In the genomic region with DNA sequence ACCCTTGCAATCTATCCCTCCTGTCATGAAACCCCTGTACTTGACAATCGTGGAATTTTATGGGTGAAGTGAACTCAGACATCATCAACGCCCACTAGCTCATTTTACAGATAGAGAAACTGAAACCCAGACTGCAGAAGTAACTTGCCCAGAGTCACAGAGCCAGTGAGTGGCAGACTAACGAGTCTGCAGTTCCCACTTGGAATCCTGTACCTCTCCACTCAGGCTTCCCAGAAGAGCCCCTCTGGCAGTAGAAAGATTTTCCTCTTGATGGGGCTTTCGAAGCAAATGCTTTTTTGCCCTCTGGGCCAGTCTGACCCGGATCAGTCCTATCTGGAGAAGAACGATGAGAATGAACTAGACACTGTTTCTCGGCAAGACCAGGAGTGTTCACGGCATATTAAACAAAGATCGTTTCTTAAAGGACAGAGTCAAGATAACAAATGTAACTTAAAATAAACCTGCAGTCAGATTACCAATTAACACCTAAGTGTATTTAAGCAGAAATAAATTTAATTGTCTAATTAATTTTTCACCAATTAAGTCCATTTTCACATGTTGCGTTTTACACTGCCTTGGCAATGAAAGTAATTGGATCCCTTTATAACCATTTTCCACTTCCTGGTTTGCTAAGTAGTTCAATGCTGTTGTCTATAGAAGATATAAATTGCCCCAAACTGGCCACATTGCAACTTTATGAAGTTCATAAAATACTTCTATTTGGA, we compare ENCODE assay signal across 1 cellular context.
TF ChIP-seq lines count a peak whose summit lies in the region.

No MANE protein-coding gene starts in this region.

TF ChIP-seq in GM23338, 12 proteins besides CTCF, POLR2A, EP300 and RAD21 (continued from another document):
- TF ChIP-seq, protein P1, sequence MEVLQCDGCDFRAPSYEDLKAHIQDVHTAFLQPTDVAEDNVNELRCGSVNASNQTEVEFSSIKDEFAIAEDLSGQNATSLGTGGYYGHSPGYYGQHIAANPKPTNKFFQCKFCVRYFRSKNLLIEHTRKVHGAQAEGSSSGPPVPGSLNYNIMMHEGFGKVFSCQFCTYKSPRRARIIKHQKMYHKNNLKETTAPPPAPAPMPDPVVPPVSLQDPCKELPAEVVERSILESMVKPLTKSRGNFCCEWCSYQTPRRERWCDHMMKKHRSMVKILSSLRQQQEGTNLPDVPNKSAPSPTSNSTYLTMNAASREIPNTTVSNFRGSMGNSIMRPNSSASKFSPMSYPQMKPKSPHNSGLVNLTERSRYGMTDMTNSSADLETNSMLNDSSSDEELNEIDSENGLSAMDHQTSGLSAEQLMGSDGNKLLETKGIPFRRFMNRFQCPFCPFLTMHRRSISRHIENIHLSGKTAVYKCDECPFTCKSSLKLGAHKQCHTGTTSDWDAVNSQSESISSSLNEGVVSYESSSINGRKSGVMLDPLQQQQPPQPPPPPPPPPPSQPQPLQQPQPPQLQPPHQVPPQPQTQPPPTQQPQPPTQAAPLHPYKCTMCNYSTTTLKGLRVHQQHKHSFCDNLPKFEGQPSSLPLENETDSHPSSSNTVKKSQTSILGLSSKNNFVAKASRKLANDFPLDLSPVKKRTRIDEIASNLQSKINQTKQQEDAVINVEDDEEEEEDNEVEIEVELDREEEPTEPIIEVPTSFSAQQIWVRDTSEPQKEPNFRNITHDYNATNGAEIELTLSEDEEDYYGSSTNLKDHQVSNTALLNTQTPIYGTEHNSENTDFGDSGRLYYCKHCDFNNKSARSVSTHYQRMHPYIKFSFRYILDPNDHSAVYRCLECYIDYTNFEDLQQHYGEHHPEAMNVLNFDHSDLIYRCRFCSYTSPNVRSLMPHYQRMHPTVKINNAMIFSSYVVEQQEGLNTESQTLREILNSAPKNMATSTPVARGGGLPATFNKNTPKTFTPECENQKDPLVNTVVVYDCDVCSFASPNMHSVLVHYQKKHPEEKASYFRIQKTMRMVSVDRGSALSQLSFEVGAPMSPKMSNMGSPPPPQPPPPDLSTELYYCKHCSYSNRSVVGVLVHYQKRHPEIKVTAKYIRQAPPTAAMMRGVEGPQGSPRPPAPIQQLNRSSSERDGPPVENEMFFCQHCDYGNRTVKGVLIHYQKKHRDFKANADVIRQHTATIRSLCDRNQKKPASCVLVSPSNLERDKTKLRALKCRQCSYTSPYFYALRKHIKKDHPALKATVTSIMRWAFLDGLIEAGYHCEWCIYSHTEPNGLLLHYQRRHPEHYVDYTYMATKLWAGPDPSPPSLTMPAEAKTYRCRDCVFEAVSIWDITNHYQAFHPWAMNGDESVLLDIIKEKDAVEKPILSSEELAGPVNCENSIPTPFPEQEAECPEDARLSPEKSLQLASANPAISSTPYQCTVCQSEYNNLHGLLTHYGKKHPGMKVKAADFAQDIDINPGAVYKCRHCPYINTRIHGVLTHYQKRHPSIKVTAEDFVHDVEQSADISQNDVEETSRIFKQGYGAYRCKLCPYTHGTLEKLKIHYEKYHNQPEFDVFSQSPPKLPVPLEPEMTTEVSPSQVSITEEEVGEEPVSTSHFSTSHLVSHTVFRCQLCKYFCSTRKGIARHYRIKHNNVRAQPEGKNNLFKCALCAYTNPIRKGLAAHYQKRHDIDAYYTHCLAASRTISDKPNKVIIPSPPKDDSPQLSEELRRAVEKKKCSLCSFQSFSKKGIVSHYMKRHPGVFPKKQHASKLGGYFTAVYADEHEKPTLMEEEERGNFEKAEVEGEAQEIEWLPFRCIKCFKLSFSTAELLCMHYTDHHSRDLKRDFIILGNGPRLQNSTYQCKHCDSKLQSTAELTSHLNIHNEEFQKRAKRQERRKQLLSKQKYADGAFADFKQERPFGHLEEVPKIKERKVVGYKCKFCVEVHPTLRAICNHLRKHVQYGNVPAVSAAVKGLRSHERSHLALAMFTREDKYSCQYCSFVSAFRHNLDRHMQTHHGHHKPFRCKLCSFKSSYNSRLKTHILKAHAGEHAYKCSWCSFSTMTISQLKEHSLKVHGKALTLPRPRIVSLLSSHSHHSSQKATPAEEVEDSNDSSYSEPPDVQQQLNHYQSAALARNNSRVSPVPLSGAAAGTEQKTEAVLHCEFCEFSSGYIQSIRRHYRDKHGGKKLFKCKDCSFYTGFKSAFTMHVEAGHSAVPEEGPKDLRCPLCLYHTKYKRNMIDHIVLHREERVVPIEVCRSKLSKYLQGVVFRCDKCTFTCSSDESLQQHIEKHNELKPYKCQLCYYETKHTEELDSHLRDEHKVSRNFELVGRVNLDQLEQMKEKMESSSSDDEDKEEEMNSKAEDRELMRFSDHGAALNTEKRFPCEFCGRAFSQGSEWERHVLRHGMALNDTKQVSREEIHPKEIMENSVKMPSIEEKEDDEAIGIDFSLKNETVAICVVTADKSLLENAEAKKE (CRISPR knock-in tag; IDR thresholded peaks at IDR 0.05) = no peak
- no peak for TF ChIP-seq POLR2AphosphoS5 (IDR thresholded peaks at IDR 0.05; ENCODE audit: low read depth)
- TF ChIP-seq ZNF114 (CRISPR knock-in tag; IDR thresholded peaks at IDR 0.05) = no peak
- TF ChIP-seq, protein P2, sequence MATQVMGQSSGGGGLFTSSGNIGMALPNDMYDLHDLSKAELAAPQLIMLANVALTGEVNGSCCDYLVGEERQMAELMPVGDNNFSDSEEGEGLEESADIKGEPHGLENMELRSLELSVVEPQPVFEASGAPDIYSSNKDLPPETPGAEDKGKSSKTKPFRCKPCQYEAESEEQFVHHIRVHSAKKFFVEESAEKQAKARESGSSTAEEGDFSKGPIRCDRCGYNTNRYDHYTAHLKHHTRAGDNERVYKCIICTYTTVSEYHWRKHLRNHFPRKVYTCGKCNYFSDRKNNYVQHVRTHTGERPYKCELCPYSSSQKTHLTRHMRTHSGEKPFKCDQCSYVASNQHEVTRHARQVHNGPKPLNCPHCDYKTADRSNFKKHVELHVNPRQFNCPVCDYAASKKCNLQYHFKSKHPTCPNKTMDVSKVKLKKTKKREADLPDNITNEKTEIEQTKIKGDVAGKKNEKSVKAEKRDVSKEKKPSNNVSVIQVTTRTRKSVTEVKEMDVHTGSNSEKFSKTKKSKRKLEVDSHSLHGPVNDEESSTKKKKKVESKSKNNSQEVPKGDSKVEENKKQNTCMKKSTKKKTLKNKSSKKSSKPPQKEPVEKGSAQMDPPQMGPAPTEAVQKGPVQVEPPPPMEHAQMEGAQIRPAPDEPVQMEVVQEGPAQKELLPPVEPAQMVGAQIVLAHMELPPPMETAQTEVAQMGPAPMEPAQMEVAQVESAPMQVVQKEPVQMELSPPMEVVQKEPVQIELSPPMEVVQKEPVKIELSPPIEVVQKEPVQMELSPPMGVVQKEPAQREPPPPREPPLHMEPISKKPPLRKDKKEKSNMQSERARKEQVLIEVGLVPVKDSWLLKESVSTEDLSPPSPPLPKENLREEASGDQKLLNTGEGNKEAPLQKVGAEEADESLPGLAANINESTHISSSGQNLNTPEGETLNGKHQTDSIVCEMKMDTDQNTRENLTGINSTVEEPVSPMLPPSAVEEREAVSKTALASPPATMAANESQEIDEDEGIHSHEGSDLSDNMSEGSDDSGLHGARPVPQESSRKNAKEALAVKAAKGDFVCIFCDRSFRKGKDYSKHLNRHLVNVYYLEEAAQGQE (IDR thresholded peaks at IDR 0.05; ENCODE audit: unreplicated experiment) = no peak
- TF ChIP-seq STAT1 (IDR thresholded peaks at IDR 0.05; ENCODE audit: unreplicated experiment) = no peak
- TF ChIP-seq ZNF331 (CRISPR knock-in tag; IDR thresholded peaks at IDR 0.05; ENCODE audit: low read depth) = no peak
